ENCODE assay signal across 8 cellular contexts in the genomic region with DNA sequence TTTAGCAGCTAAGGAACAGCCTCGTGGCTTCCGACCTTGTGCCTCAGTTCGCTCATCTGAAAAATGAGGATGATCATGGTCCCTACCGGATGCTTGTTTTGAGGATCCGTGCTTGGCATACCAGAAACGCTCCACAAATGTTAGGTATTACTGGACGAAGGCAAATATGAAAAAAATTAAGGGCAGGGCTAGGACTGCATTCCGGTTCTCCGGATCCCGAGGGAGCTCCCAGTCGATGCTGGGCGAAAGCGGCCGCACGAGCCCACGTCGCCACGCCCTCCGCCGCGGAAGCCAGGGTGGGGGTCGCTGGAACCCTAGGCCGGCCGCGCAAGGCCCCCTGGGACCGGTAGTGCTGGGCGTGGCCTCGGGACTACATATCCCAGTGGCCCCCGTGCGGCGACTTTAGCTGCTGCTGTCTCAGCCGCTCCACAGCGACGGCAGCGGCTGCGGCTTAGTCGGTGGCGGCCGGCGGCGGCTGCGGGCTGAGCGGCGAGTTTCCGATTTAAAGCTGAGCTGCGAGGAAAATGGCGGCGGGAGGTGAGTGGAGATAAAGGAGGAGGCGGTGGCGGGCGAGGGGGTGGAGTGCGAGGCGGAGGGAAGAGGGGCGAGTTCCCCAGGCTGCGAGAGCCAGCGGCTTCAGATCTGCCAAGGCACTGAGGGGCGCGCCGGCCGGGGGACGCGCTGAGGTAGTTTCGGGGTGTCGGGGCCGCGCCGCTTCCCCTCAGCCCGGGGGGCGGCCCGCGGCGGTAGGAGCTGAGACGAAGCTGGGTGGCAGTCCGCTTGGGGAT. TPM values are rescaled to one million over a fixed set of nuclear protein-coding genes. Genes with fewer than 3 reads are reported as not detected.
DNase-seq lines count a peak whose midpoint lies in the region; ATAC-seq lines count a peak whose summit lies in the region.

A gene (plus strand): TSS at position 405 of the 788 bp plus-strand sequence. CDS start 120,361 bp downstream, outside the sequence.

- DNase-seq in CD8-positive, alpha-beta memory T cell = peak; percentile 79 to 90 (median 87)
- DNase-seq in HS-5 (ENCODE audit: low read depth) (peak; percentile 99), NK-92 (lab: John Stamatoyannopoulos, UW; ENCODE audit: unreplicated experiment) (peak; percentile 51), medulla oblongata (ENCODE audit: extremely low spot score) (peak; percentile 93)
- DNase-seq in activated CD8-positive, alpha-beta memory T cell treated with anti-CD3 and anti-CD28 coated beads for 1 hour (ENCODE audit: extremely low read depth in 1 of 2, low read depth in 1 of 2) = peak; percentile 82 to 85
- peak; percentile 80 to 83 (median 82) for DNase-seq in effector memory CD4-positive, alpha-beta T cell
- DNase-seq in stimulated activated CD4-positive, alpha-beta T cell treated with anti-CD3 and anti-CD28 coated beads, TNF-alpha, amount 100 ng/mL, for 48 hours (ENCODE audit: low read depth in 3 of 3) = peak; percentile 88 to 96 (median 94)

- H3K9me3 ChIP-seq in CD8-positive, alpha-beta memory T cell (ENCODE audit: low read length) = no peaks in the 10 kb centered on the region
- no peaks in the 10 kb centered on the region for H3K9me3 ChIP-seq in effector memory CD4-positive, alpha-beta T cell (ENCODE audit: control insufficient read depth, low read length)

- CTCF ChIA-PET in CD8-positive, alpha-beta memory T cell (lab: Charles Lee) = interaction anchor here (0.6 to 3.2 kb wide), 10 partner anchors 9 to 162 kb away, joined by 3 to 12 read pairs (median 6); no protein-coding TSS in a partner anchor

- H3K4me3 ChIP-seq in CD8-positive, alpha-beta memory T cell (ENCODE audit: low read length) = peak within 1 kb of the TSS; percentile 91
- H3K4me3 ChIP-seq in effector memory CD4-positive, alpha-beta T cell (ENCODE audit: insufficient read depth, low read depth, low read length, poor library complexity, severe bottlenecking) = peak within 1 kb of the TSS; percentile 95

- H3K4me3 Mint-ChIP-seq in CD8-positive, alpha-beta memory T cell = peak within 1 kb of the TSS; percentile 88 to 99 (median 98)

- H3K4me1 Mint-ChIP-seq in CD8-positive, alpha-beta memory T cell = peaks cover 37 to 57% (median 54%) of the 10 kb centered on the region in 3 donors

- peak; percentile 69 for ATAC-seq in GM19455 (IDR thresholded peaks at IDR 0.05; ENCODE audit: unreplicated experiment)

- no peaks in the 10 kb centered on the region for H3K27me3 ChIP-seq in CD8-positive, alpha-beta memory T cell (ENCODE audit: insufficient read depth, low read length, poor library complexity, severe bottlenecking)
- H3K27me3 ChIP-seq in effector memory CD4-positive, alpha-beta T cell (replicated peaks; ENCODE audit: control insufficient read depth, insufficient read depth, low read length, poor library complexity, severe bottlenecking) = no peaks in the 10 kb centered on the region

- peaks cover 38% of the 10 kb centered on the region for H3K4me1 ChIP-seq in CD8-positive, alpha-beta memory T cell (ENCODE audit: insufficient read depth, low read length)
- H3K4me1 ChIP-seq in effector memory CD4-positive, alpha-beta T cell (ENCODE audit: control insufficient read depth, insufficient read depth, low read length, poor library complexity, severe bottlenecking) = peaks cover 10% of the 10 kb centered on the region

- peak within 1 kb of the TSS; percentile 84 to 99 (median 94) for H3K27ac Mint-ChIP-seq in CD8-positive, alpha-beta memory T cell

- peak within 1 kb of the TSS; percentile 80 for H3K27ac ChIP-seq in CD8-positive, alpha-beta memory T cell (ENCODE audit: low read depth, low read length)
- H3K27ac ChIP-seq in effector memory CD4-positive, alpha-beta T cell (ENCODE audit: insufficient read depth, low read length, poor library complexity, severe bottlenecking) = peak within 1 kb of the TSS; percentile 81

- peaks cover 0 to 16% (median 0%) of the 10 kb centered on the region in 3 donors for H3K36me3 Mint-ChIP-seq in CD8-positive, alpha-beta memory T cell

- POLR2A ChIA-PET in CD8-positive, alpha-beta memory T cell (lab: Charles Lee) = interaction anchor here (0.5 to 3.6 kb wide), 6 partner anchors 10 to 145 kb away, joined by 3 to 37 read pairs (median 7); a partner anchor contains a TSS

- H3K9me3 Mint-ChIP-seq in CD8-positive, alpha-beta memory T cell = no peaks in the 10 kb centered on the region

- H3K27me3 Mint-ChIP-seq in CD8-positive, alpha-beta memory T cell = no peaks in the 10 kb centered on the region

- no peaks in the 10 kb centered on the region for H3K36me3 ChIP-seq in CD8-positive, alpha-beta memory T cell (ENCODE audit: insufficient read depth, low read length)
- no peaks in the 10 kb centered on the region for H3K36me3 ChIP-seq in effector memory CD4-positive, alpha-beta T cell (ENCODE audit: control insufficient read depth, insufficient read depth, low read length)

RNA-seq across cellular contexts. Expression of the gene that starts here (rescaled TPM):
- total RNA-seq in CD8-positive, alpha-beta memory T cell = 10 to 100 TPM; 92.4 to 93.8 TPM
- 23.8 TPM for polyA plus RNA-seq in CD8-positive, alpha-beta memory T cell

Comparison
In these comparisons a context has a peak if more than half of its experiments do, and no peak if none do; other contexts are left out.
1. Peak in every context shown above with its lines: DNase-seq, ATAC-seq, H3K4me3 ChIP-seq and H3K27ac ChIP-seq.